In genomic region chr2:188647671-188648070, GRCh38 we compare ENCODE assay signal across 21 cellular contexts.
"Had no signal": no experiment of that assay in that cellular context is flagged by ENCODE, and none has a peak within 500 bp of the region (broad histone marks: within the 10 kb centered on the region; RNA-seq: fewer than 3 reads in every experiment).

No MANE protein-coding gene starts in this region.

- H3K4me2 ChIP-seq: SK-N-SH had no signal

- H3K9me3 ChIP-seq: MG63, SK-N-SH had no signal

- H3K9ac ChIP-seq: SK-N-SH had no signal

- H3K27ac ChIP-seq: RWPE1 had no signal

- ATAC-seq: HepG2, Panc1, PC-3 had no signal

- H3K4me3 ChIP-seq: MG63 had no signal

- DNase-seq: IMR-90, Karpas-422, KG1, MG63, NCI-H1092, NCI-H1105 treated with DMSO at 0.1 percent for 48 hours, NCI-H1417 treated with DMSO at 0.1 percent for 48 hours, NCI-H146, NCI-H1694 treated with DMSO at 0.1 percent for 48 hours, NCI-H1930, NCI-H2081, NCI-H2107, NCI-H2227 treated with DMSO at 0.1 percent for 48 hours, NCI-H526, PC-3, SHP77, SK-N-SH, SW 1271 had no signal

- H3K9me2 ChIP-seq: SK-N-SH had no signal

- H3K36me3 ChIP-seq: MG63 had no signal

- H3K27me3 ChIP-seq: MG63 had no signal
